Comparison of ENCODE assay signal across 31 cellular contexts in genomic region chr13:112024577-112024976, GRCh38. TPM values are rescaled to one million over a fixed set of nuclear protein-coding genes. Genes with fewer than 3 reads are reported as not detected.
"Had no signal": no experiment of that assay in that cellular context is flagged by ENCODE, and none has a peak within 500 bp of the region (broad histone marks: within the 10 kb centered on the region; RNA-seq: fewer than 3 reads in every experiment).

No MANE protein-coding gene starts in this region.

- H3K9me3 ChIP-seq: suprapubic skin, testis, thyroid gland, transverse colon, upper lobe of right lung, uterus, vagina had no signal

- H3K4me1 ChIP-seq: stomach, suprapubic skin, testis, thyroid gland, tibial artery, tibial nerve, transverse colon, upper lobe of left lung, upper lobe of right lung, uterus, vagina had no signal

- H3K4me1 Mint-ChIP-seq: stimulated activated effector memory CD8-positive, alpha-beta T cell treated with anti-CD3 and anti-CD28 coated beads, Interleukin-12 subunit alpha, Interleukin-12 subunit beta, amount 100 ng/mL, for 72 hours; stimulated activated memory B cell treated with anti-CD40 and anti-IgM and Interleukin-4, amounts not matched to agents 10 μg/mL and 1 μg/mL and 100 μg/mL, for 72 hours; stimulated activated naive B cell treated with anti-CD40 and anti-IgM and Interleukin-4, amounts not matched to agents 10 μg/mL and 1 μg/mL and 100 μg/mL, for 72 hours; stimulated activated naive CD8-positive, alpha-beta T cell treated with anti-CD3 and anti-CD28 coated beads, Interleukin-15, amount 100 ng/mL, for 72 hours had no signal

- DNase-seq: stimulated activated CD4-positive, alpha-beta T cell treated with anti-CD3 and anti-CD28 coated beads, Interleukin-2, amount 100 ng/mL, for 48 hours; stimulated activated CD4-positive, alpha-beta T cell treated with anti-CD3 and anti-CD28 coated beads, Interleukin-4, amount 100 ng/mL, for 1 hour; stimulated activated CD4-positive, alpha-beta T cell treated with anti-CD3 and anti-CD28 coated beads, Interleukin-4, amount 100 ng/mL, for 24 hours; stimulated activated CD4-positive, alpha-beta T cell treated with anti-CD3 and anti-CD28 coated beads, Interleukin-4, amount 100 ng/mL, for 4 hours; stimulated activated CD8-positive, alpha-beta memory T cell treated with anti-CD3 and anti-CD28 coated beads, Interleukin-4, amount 100 ng/mL, for 48 hours; stimulated activated naive B cell treated with anti-CD40 and anti-IgM and Interleukin-4, amounts not matched to agents 10 μg/mL and 1 μg/mL and 100 μg/mL, for 72 hours; stimulated activated naive CD4-positive, alpha-beta T cell; stimulated activated naive CD4-positive, alpha-beta T cell treated with Interleukin-2 at 50 U/mL for 16 hours; stimulated activated naive CD8-positive, alpha-beta T cell treated with anti-CD3 and anti-CD28 coated beads, Interleukin-15, amount 100 ng/mL, for 72 hours; stimulated activated naive CD8-positive, alpha-beta T cell treated with anti-CD3 and anti-CD28 coated beads, Interleukin-15, Interleukin-2, amounts not matched to agents 100 U/mL and 50 U/mL, for 24 hours; stomach; substantia nigra; testis; thyroid gland; tibial artery; transverse colon; trophoblast cell; upper lobe of left lung; upper lobe of right lung; uterus had no signal

- ATAC-seq: stimulated activated effector memory CD8-positive, alpha-beta T cell treated with anti-CD3 and anti-CD28 coated beads, Interleukin-12 subunit alpha, Interleukin-12 subunit beta, amount 100 ng/mL, for 72 hours; stimulated activated memory B cell treated with anti-CD40 and anti-IgM and Interleukin-4, amounts not matched to agents 10 μg/mL and 1 μg/mL and 100 μg/mL, for 72 hours; stimulated activated naive B cell treated with anti-CD40 and anti-IgM and Interleukin-4, amounts not matched to agents 10 μg/mL and 1 μg/mL and 100 μg/mL, for 72 hours; stimulated activated naive CD8-positive, alpha-beta T cell treated with anti-CD3 and anti-CD28 coated beads, Interleukin-15, amount 100 ng/mL, for 72 hours; stimulated activated naive CD8-positive, alpha-beta T cell treated with anti-CD3 and anti-CD28 coated beads, Interleukin-15, Interleukin-2, amounts not matched to agents 100 U/mL and 50 U/mL, for 24 hours; upper lobe of right lung had no signal

- H3K27ac Mint-ChIP-seq: stimulated activated effector memory CD8-positive, alpha-beta T cell treated with anti-CD3 and anti-CD28 coated beads, Interleukin-12 subunit alpha, Interleukin-12 subunit beta, amount 100 ng/mL, for 72 hours; stimulated activated memory B cell treated with anti-CD40 and anti-IgM and Interleukin-4, amounts not matched to agents 10 μg/mL and 1 μg/mL and 100 μg/mL, for 72 hours; stimulated activated naive B cell treated with anti-CD40 and anti-IgM and Interleukin-4, amounts not matched to agents 10 μg/mL and 1 μg/mL and 100 μg/mL, for 72 hours; stimulated activated naive CD8-positive, alpha-beta T cell treated with anti-CD3 and anti-CD28 coated beads, Interleukin-15, amount 100 ng/mL, for 72 hours; stimulated activated naive CD8-positive, alpha-beta T cell treated with anti-CD3 and anti-CD28 coated beads, Interleukin-15, Interleukin-2, amounts not matched to agents 100 ng/mL and 50 ng/mL, for 24 hours; type B pancreatic cell had no signal

- H3K27me3 Mint-ChIP-seq: stimulated activated naive CD8-positive, alpha-beta T cell treated with anti-CD3 and anti-CD28 coated beads, Interleukin-15, Interleukin-2, amounts not matched to agents 100 ng/mL and 50 ng/mL, for 24 hours had no signal

- H3K36me3 Mint-ChIP-seq: stimulated activated effector memory CD8-positive, alpha-beta T cell treated with anti-CD3 and anti-CD28 coated beads, Interleukin-12 subunit alpha, Interleukin-12 subunit beta, amount 100 ng/mL, for 72 hours; stimulated activated memory B cell treated with anti-CD40 and anti-IgM and Interleukin-4, amounts not matched to agents 10 μg/mL and 1 μg/mL and 100 μg/mL, for 72 hours; type B pancreatic cell had no signal

- H3K4me3 ChIP-seq: stomach, suprapubic skin, testis, thoracic aorta, thyroid gland, tibial artery, tibial nerve, transverse colon, upper lobe of left lung, upper lobe of right lung, uterus, vagina had no signal

- H3K4me3 Mint-ChIP-seq: stimulated activated effector memory CD8-positive, alpha-beta T cell treated with anti-CD3 and anti-CD28 coated beads, Interleukin-12 subunit alpha, Interleukin-12 subunit beta, amount 100 ng/mL, for 72 hours; stimulated activated memory B cell treated with anti-CD40 and anti-IgM and Interleukin-4, amounts not matched to agents 10 μg/mL and 1 μg/mL and 100 μg/mL, for 72 hours; stimulated activated naive B cell treated with anti-CD40 and anti-IgM and Interleukin-4, amounts not matched to agents 10 μg/mL and 1 μg/mL and 100 μg/mL, for 72 hours; stimulated activated naive CD8-positive, alpha-beta T cell treated with anti-CD3 and anti-CD28 coated beads, Interleukin-15, amount 100 ng/mL, for 72 hours; stimulated activated naive CD8-positive, alpha-beta T cell treated with anti-CD3 and anti-CD28 coated beads, Interleukin-15, Interleukin-2, amounts not matched to agents 100 ng/mL and 50 ng/mL, for 24 hours; type B pancreatic cell had no signal

- H3K9me3 Mint-ChIP-seq: type B pancreatic cell had no signal

- H3K27ac ChIP-seq: stomach, suprapubic skin, testis, thoracic aorta, thyroid gland, tibial artery, tibial nerve, transverse colon, upper lobe of left lung, upper lobe of right lung, uterus, vagina had no signal

- H3K27me3 ChIP-seq: testis, thyroid gland, tibial nerve, upper lobe of left lung, uterus, vagina had no signal

- H3K36me3 ChIP-seq: stomach, suprapubic skin, thoracic aorta, thyroid gland, tibial artery, tibial nerve, transverse colon, upper lobe of left lung, upper lobe of right lung, uterus, vagina had no signal

RNA-seq across cellular contexts. Expression of gene SOX1, which starts 42.4 kb away (rescaled TPM):
- total RNA-seq: stomach, subcutaneous adipose tissue, thoracic aorta, tibial nerve, transverse colon, upper lobe of left lung, upper lobe of right lung, ureter, urinary bladder, uterus, vagina had no signal
- polyA plus RNA-seq: stomach, urinary bladder had no signal
